Comparison of ENCODE assay signal across 15 cellular contexts in the genomic region with DNA sequence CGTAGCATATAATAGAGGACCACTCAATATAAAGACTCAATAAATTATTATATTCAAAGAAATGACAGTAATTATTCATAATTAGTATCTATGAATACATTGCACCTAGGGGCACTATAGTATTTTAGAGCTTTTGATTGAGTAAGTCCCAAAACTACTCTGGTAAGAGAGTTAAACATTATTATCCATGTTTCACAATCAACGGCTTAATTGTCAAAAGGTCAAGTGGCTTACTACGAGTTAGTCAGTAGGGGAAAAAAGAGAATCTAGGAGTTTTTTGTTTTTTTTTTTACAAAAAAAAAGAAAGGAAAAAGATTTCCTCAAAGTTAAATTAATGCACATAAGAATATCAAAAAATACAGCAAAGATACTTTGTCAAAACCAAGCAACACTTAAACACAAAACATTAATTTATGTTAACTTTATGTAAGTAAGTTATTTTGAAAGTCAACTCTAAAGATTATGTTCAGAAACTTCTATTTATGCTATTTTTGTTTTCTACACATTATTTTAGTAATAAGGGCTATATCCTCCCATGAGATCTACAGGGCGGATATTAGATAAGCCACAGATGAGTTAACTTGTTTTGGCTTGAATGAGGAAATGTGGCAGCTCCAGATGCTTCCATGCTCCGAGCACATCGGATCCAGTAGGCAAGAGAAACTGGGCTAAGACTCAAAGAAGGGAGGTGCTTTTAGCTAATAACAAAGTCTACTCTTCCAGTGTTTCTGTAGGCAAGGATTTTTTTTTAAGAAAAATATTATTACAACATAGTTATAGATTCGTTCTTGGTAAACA. TPM values are rescaled to one million over a fixed set of nuclear protein-coding genes. Genes with fewer than 3 reads are reported as not detected.
DNase-seq lines count a peak whose midpoint lies in the region; ATAC-seq and TF ChIP-seq lines count a peak whose summit lies in the region.
"Had no signal": no experiment of that assay in that cellular context is flagged by ENCODE, and none has a peak within 500 bp of the region (broad histone marks: within the 10 kb centered on the region; RNA-seq: fewer than 3 reads in every experiment).

No MANE protein-coding gene starts in this region.

- H3K4me1 ChIP-seq in HEK293 (ENCODE audit: control insufficient read depth, insufficient read depth, low read length), result peaks cover 4% of the 10 kb centered on the region; the same call in 1 of the 2 replicates
- H3K4me1 ChIP-seq in adipocyte (ENCODE audit: control insufficient read depth, insufficient read depth, low read length), result peaks cover 37% of the 10 kb centered on the region
- H3K4me1 ChIP-seq: ascending aorta had no signal

- H3K27ac Mint-ChIP-seq in activated CD4-positive, alpha-beta T cell treated with anti-CD3 and anti-CD28 coated beads, Interleukin-2, amount 10 ng/mL, durations not matched to agents 24 days and 14 days, result no peak overlapping the region

- peaks cover 31% of the 10 kb centered on the region for H3K27me3 Mint-ChIP-seq in activated CD4-positive, alpha-beta T cell treated with anti-CD3 and anti-CD28 coated beads, Interleukin-2, amount 10 ng/mL, durations not matched to agents 24 days and 14 days

- intact Hi-C loops in left cardiac atrium (cut with DNase I), result no loop called here
- intact Hi-C loops in sciatic nerve (cut with DNase I), result no loop called here
- intact Hi-C loops in activated CD4-positive, alpha-beta T cell treated with anti-CD3 and anti-CD28 coated beads, Interleukin-2, amount 10 ng/mL, durations not matched to agents 24 days and 14 days (cut with micrococcal nuclease), result no loop called here

- H3K9me3 ChIP-seq in HEK293 (ENCODE audit: control insufficient read depth, insufficient read depth, low read depth, low read length), result no peaks in the 10 kb centered on the region
- H3K9me3 ChIP-seq in adipocyte (ENCODE audit: control insufficient read depth, low read length), result no peaks in the 10 kb centered on the region
- H3K9me3 ChIP-seq: ascending aorta had no signal

- no peaks in the 10 kb centered on the region for H3K36me3 ChIP-seq in HEK293 (ENCODE audit: control insufficient read depth in 2 of 2, insufficient read depth in 1 of 2, low read length in 2 of 2)
- H3K36me3 ChIP-seq in adipocyte (ENCODE audit: control insufficient read depth, insufficient read depth, low read length, severe bottlenecking), result no peaks in the 10 kb centered on the region
- H3K36me3 ChIP-seq: ascending aorta had no signal

- no peaks in the 10 kb centered on the region for H3K27me3 ChIP-seq in adipocyte (replicated peaks; ENCODE audit: control insufficient read depth, insufficient read depth, low read length)
- H3K27me3 ChIP-seq: ascending aorta had no signal

- ATAC-seq in left cardiac atrium (peak; percentile 82 to 87), sciatic nerve (peak; percentile 89), HG03439 (IDR thresholded peaks at IDR 0.05; ENCODE audit: unreplicated experiment) (no peak)
- ATAC-seq: stimulated activated naive CD8-positive, alpha-beta T cell treated with anti-CD3 and anti-CD28 coated beads, Interleukin-15, Interleukin-2, amounts not matched to agents 100 U/mL and 50 U/mL, for 24 hours had no signal

- POLR2A ChIA-PET in HEK293 (lab: Yijun Ruan, JAX), result no interaction called here

- H3K4me3 Mint-ChIP-seq in activated CD4-positive, alpha-beta T cell treated with anti-CD3 and anti-CD28 coated beads, Interleukin-2, amount 10 ng/mL, durations not matched to agents 24 days and 14 days, result no peak overlapping the region

- H3K4me1 Mint-ChIP-seq in activated CD4-positive, alpha-beta T cell treated with anti-CD3 and anti-CD28 coated beads, Interleukin-2, amount 10 ng/mL, durations not matched to agents 24 days and 14 days, result no peaks in the 10 kb centered on the region

- H3K9me3 Mint-ChIP-seq in activated CD4-positive, alpha-beta T cell treated with anti-CD3 and anti-CD28 coated beads, Interleukin-2, amount 10 ng/mL, durations not matched to agents 24 days and 14 days, result no peaks in the 10 kb centered on the region

- peak overlapping the region; percentile 74 for H3K9ac ChIP-seq in adipocyte (ENCODE audit: low read length)

- H3K36me3 Mint-ChIP-seq in activated CD4-positive, alpha-beta T cell treated with anti-CD3 and anti-CD28 coated beads, Interleukin-2, amount 10 ng/mL, durations not matched to agents 24 days and 14 days (ENCODE audit: low read depth), result no peaks in the 10 kb centered on the region

- CTCF ChIA-PET in HEK293 (lab: Yijun Ruan, JAX), result interaction anchor here (0.7 kb wide), 1 partner anchor 11 kb away, joined by 3 read pairs; no protein-coding TSS in a partner anchor

- no peak for TF ChIP-seq CTCF in HEK293 (tag by site-specific recombination; IDR thresholded peaks at IDR 0.05)

- DNase-seq in adipocyte (ENCODE audit: low read depth) (peak; percentile 20), left cardiac atrium (no peak), sciatic nerve (ENCODE audit: low spot score) (no peak), HuH-7 (ENCODE audit: low spot score) (no peak), AG08396 (ENCODE audit: low spot score) (no peak)
- no peak for DNase-seq in activated CD4-positive, alpha-beta T cell treated with anti-CD3 and anti-CD28 coated beads, Interleukin-2, amount 10 ng/mL, durations not matched to agents 24 days and 14 days
- DNase-seq: activated CD4-positive, CD25-positive, alpha-beta regulatory T cell; islet precursor cell; NCI-H2227 treated with DMSO at 0.1 percent for 48 hours; SHP77; stimulated activated CD4-positive, alpha-beta T cell treated with anti-CD3 and anti-CD28 coated beads, Interleukin-1b, Interleukin-23, amount 100 ng/mL, for 48 hours; stimulated activated naive CD8-positive, alpha-beta T cell treated with anti-CD3 and anti-CD28 coated beads, Interleukin-15, Interleukin-2, amounts not matched to agents 100 U/mL and 50 U/mL, for 24 hours had no signal

- no peak overlapping the region for H3K27ac ChIP-seq in HEK293 (ENCODE audit: extremely low read depth, low read depth, low read length)
- H3K27ac ChIP-seq: ascending aorta had no signal

- no peak overlapping the region for H3K4me3 ChIP-seq in HEK293 (ENCODE audit: low read depth, low read length)
- peak overlapping the region; percentile 75 for H3K4me3 ChIP-seq in adipocyte (ENCODE audit: low read length)
- H3K4me3 ChIP-seq: ascending aorta had no signal

TF ChIP-seq in HEK293, 187 proteins besides CTCF, POLR2A, EP300 and RAD21:
- no peak for TF ChIP-seq HOXC10 (CRISPR knock-in tag; IDR thresholded peaks at IDR 0.05)
- TF ChIP-seq SALL2 (tag by site-specific recombination; IDR thresholded peaks at IDR 0.05; ENCODE audit: borderline replicate concordance), result no peak
- TF ChIP-seq, protein P1, sequence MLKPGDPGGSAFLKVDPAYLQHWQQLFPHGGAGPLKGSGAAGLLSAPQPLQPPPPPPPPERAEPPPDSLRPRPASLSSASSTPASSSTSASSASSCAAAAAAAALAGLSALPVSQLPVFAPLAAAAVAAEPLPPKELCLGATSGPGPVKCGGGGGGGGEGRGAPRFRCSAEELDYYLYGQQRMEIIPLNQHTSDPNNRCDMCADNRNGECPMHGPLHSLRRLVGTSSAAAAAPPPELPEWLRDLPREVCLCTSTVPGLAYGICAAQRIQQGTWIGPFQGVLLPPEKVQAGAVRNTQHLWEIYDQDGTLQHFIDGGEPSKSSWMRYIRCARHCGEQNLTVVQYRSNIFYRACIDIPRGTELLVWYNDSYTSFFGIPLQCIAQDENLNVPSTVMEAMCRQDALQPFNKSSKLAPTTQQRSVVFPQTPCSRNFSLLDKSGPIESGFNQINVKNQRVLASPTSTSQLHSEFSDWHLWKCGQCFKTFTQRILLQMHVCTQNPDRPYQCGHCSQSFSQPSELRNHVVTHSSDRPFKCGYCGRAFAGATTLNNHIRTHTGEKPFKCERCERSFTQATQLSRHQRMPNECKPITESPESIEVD (tag by site-specific recombination; IDR thresholded peaks at IDR 0.05), result peak; percentile 56
TF ChIP-seq in HEK293: peak in this region for 1.

RNA-seq across cellular contexts. Expression of a gene that starts 20.2 kb away (rescaled TPM):
- total RNA-seq in left cardiac atrium (100 to 1,000 TPM; 108 to 126 TPM), sciatic nerve (263 TPM)
- 0.30 and 0.33 TPM in 2 replicates for total RNA-seq in activated CD4-positive, alpha-beta T cell treated with anti-CD3 and anti-CD28 coated beads, Interleukin-2, amount 10 ng/mL, durations not matched to agents 24 days and 14 days

RNA-seq across cellular contexts. Expression of a gene that starts 50.0 kb away (rescaled TPM):
- not detected for total RNA-seq in left cardiac atrium
- total RNA-seq in sciatic nerve, result not detected
- total RNA-seq in activated CD4-positive, alpha-beta T cell treated with anti-CD3 and anti-CD28 coated beads, Interleukin-2, amount 10 ng/mL, durations not matched to agents 24 days and 14 days, result not detected in 2 replicates
- total RNA-seq: ascending aorta had no signal

Comparison
In these comparisons a context has a peak if more than half of its experiments do, and no peak if none do; other contexts are left out.
1. RNA of a gene that starts 20.2 kb away (total RNA-seq): 263 TPM in sciatic nerve (single experiment) and 108 to 126 TPM in left cardiac atrium; 0.30 to 0.33 TPM in activated CD4-positive, alpha-beta T cell treated with anti-CD3 and anti-CD28 coated beads, Interleukin-2, amount 10 ng/mL, durations not matched to agents 24 days and 14 days; every median in the first group is over 10 times any median in the second.